8 cellular contexts compared by ENCODE assay signal in the genomic region with DNA sequence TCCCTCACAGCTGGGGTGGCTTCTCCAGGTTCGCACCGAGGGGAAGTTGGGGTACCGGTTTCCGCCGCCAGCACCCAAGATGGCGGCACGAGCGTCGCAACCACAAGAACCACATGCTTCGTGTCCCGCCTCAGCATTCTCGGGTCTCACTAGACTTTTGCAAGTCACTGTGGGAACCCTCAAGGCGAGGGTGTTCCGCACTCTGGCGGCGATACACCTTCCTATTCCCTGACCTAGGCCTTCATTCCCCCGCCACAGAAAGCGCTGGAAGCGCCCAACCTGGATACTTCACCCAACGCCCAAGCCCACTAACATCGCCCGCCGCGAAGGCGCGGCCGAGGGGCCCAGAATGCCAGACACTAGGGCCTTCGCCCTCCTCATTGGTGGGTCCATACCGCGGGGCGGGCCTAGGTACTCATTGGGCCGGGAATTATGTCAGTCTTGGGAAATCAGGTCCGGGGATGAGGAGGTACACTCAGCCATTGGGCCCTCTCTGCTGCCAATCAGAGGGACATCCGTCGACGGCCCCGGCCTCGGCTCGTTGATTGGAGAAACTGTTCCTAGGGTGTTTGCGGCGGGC. TPM values are rescaled to one million over a fixed set of nuclear protein-coding genes. Genes with fewer than 3 reads are reported as not detected.
DNase-seq lines count a peak whose midpoint lies in the region; ATAC-seq, FAIRE-seq and TF ChIP-seq lines count a peak whose summit lies in the region.

No MANE protein-coding gene starts in this region.

- H3K36me3 ChIP-seq in bronchial epithelial cell (ENCODE audit: control insufficient read depth, insufficient read depth, low read length) (peaks cover 6% of the 10 kb centered on the region), small intestine (ENCODE audit: control insufficient read depth in 2 of 2, insufficient read depth in 2 of 2, low read length in 2 of 2) (peaks cover 0 to 2% of the 10 kb centered on the region in 2 donors)

- peak overlapping the region; percentile 92 to 97 for H3K27ac ChIP-seq in small intestine (ENCODE audit: low read depth in 1 of 2, low read length in 1 of 2)

- ATAC-seq in GM18909 (IDR thresholded peaks at IDR 0.05; ENCODE audit: poor library complexity, unreplicated experiment): peak; percentile 90
- peak; percentile 90 for ATAC-seq in HG03159 (IDR thresholded peaks at IDR 0.05; ENCODE audit: unreplicated experiment)

- H3K4me3 ChIP-seq in WI38 (ENCODE audit: low read depth, low read length) (peak overlapping the region; percentile 84), bronchial epithelial cell (ENCODE audit: low read depth, low read length) (peak overlapping the region; percentile 72), small intestine (ENCODE audit: low read depth in 1 of 2, low read length in 2 of 2) (peak overlapping the region; percentile 78 to 84)

- TF ChIP-seq CTCF in WI38 (IDR thresholded peaks at IDR 0.05; ENCODE audit: low read depth, low read length) (no peak), bronchial epithelial cell (IDR thresholded peaks at IDR 0.05; ENCODE audit: insufficient read depth, low read length, severe bottlenecking) (no peak)

- 0 to 1% (median 0%) methylated on average over 40 to 41 of the region's 41 CpGs for WGBS in small intestine, 3 donors

- DNase-seq in AG08395 (ENCODE audit: low spot score) (peak; percentile 98), NCI-H2227 (lab: John Stamatoyannopoulos, UW; ENCODE audit: unreplicated experiment) (peak; percentile 99), bronchial epithelial cell (ENCODE audit: low read depth) (peak; percentile 98), iPS-NIHi11 (ENCODE audit: low spot score) (peak; percentile 91), small intestine (peak; percentile 100)

- H3K27me3 ChIP-seq in bronchial epithelial cell (ENCODE audit: control insufficient read depth, insufficient read depth, low read length) (no peaks in the 10 kb centered on the region), small intestine (ENCODE audit: control insufficient read depth in 2 of 2, insufficient read depth in 2 of 2, low read length in 2 of 2) (no peaks in the 10 kb centered on the region)

- no peaks in the 10 kb centered on the region for H3K9me3 ChIP-seq in small intestine (ENCODE audit: control insufficient read depth, low read depth)

- peaks cover 7 to 22% of the 10 kb centered on the region in 2 donors for H3K4me1 ChIP-seq in small intestine (ENCODE audit: control insufficient read depth in 2 of 2, insufficient read depth in 1 of 2, low read depth in 1 of 2, low read length in 1 of 2)

- FAIRE-seq in bronchial epithelial cell (lab: Jason Lieb, UNC) (no peak), small intestine (lab: Jason Lieb, UNC) (no peak)

RNA-seq across cellular contexts. Expression of gene NFE2L1, which starts 0.3 kb away (rescaled TPM):
- 84.2 and 176 TPM in 2 replicates for total RNA-seq in bronchial epithelial cell
- polyA plus RNA-seq in small intestine: 100 to 1,000 TPM in 1 of 3 donors, 10 to 100 TPM in 2; 52.1 to 110 (median 70.4) TPM

RNA-seq across cellular contexts. Expression of gene COPZ2, which starts 10.2 kb away (rescaled TPM):
- 8.2 and 21.4 TPM in 2 replicates for total RNA-seq in bronchial epithelial cell
- 1 to 10 TPM in 2 of 3 donors, not detected in 1; 4.4 to 7.3 TPM for polyA plus RNA-seq in small intestine

RNA-seq across cellular contexts. Expression of gene CBX1, which starts 53.4 kb away (rescaled TPM):
- 22.1 and 27.5 TPM in 2 replicates for total RNA-seq in bronchial epithelial cell
- 10 to 100 TPM in 1 of 3 donors, 1 to 10 TPM in 2; 9.4 to 29.5 (median 10.0) TPM for polyA plus RNA-seq in small intestine

RNA-seq across cellular contexts. Expression of gene SNX11, which starts 59.7 kb away (rescaled TPM):
- total RNA-seq in bronchial epithelial cell: 14.7 and 22.7 TPM in 2 replicates
- polyA plus RNA-seq in small intestine: 10 to 100 TPM; 11.4 to 16.3 (median 13.8) TPM

Comparison
In these comparisons a context has a peak if more than half of its experiments do, and no peak if none do; other contexts are left out.
1. Peak in every context shown above with its lines: DNase-seq, ATAC-seq, H3K4me3 ChIP-seq and H3K27ac ChIP-seq.